Comparison of ENCODE assay signal across 8 cellular contexts in genomic region chr6:22737331-22737730, GRCh38.
A peak's percentile ranks its signal among the peaks of the same experiment; 100 is the strongest.
DNase-seq lines count a peak whose midpoint lies in the region; ATAC-seq and TF ChIP-seq lines count a peak whose summit lies in the region.

No MANE protein-coding gene starts in this region.

- H3K4me3 Mint-ChIP-seq in Caco-2 (ENCODE audit: unreplicated experiment) = no peak overlapping the region
- H3K4me3 Mint-ChIP-seq in activated naive CD8-positive, alpha-beta T cell treated with anti-CD3 and anti-CD28 coated beads for 36 hours = no peak overlapping the region

- H3K27ac Mint-ChIP-seq in Caco-2 (ENCODE audit: unreplicated experiment) = no peak overlapping the region
- no peak overlapping the region for H3K27ac Mint-ChIP-seq in activated naive CD8-positive, alpha-beta T cell treated with anti-CD3 and anti-CD28 coated beads for 36 hours

- no peaks in the 10 kb centered on the region for H3K79me2 ChIP-seq in KMS-11 (ENCODE audit: insufficient read depth, low read depth)

- H2AFZ ChIP-seq in KMS-11 (ENCODE audit: low read depth) = no peak overlapping the region

- no peak overlapping the region for H3K4me3 ChIP-seq in Caco-2 (ENCODE audit: low read depth, low read length)
- H3K4me3 ChIP-seq in KMS-11 (IDR thresholded peaks at IDR 0.05; ENCODE audit: insufficient read depth, low read depth, low read length) = no peak overlapping the region
- H3K4me3 ChIP-seq in lower lobe of right lung = no peak overlapping the region

- no peak overlapping the region for H3K4me2 ChIP-seq in KMS-11

- H3K9ac ChIP-seq in KMS-11 = no peak overlapping the region

- no TSS peak for BruUV-seq in Caco-2 (replicated peaks; lab: Mats Ljungman, UMichigan)

- H3K27ac ChIP-seq in KMS-11 = no peak overlapping the region
- H3K27ac ChIP-seq in caudate nucleus (ENCODE audit: low read depth, low read length) = no peak overlapping the region
- no peak overlapping the region for H3K27ac ChIP-seq in lower lobe of right lung

- H3K36me3 ChIP-seq in Caco-2 (ENCODE audit: control insufficient read depth, insufficient read depth, low read length) (no peaks in the 10 kb centered on the region), KMS-11 (ENCODE audit: insufficient read depth) (no peaks in the 10 kb centered on the region), lower lobe of right lung (no peaks in the 10 kb centered on the region)

- DNase-seq in Caco-2 (peak; percentile 31 to 37), caudate nucleus (lab: John Stamatoyannopoulos, UW) (peak in 53 of 61 donors; percentile 0 to 75 (median 41)), lower lobe of right lung (no peak), NCI-H1694 (lab: John Stamatoyannopoulos, UW) (no peak)
- DNase-seq in activated naive CD8-positive, alpha-beta T cell treated with anti-CD3 and anti-CD28 coated beads for 36 hours = no peak
- DNase-seq in effector CD4-positive, alpha-beta T cell = no peak

- POLR2A ChIA-PET in Caco-2 (lab: Charles Lee) = interaction anchor here (0.6 kb wide), 1 partner anchor 51 kb away, joined by 3 read pairs; no protein-coding TSS in a partner anchor

- H3K36me3 Mint-ChIP-seq in Caco-2 (ENCODE audit: insufficient read depth, unreplicated experiment) = no peaks in the 10 kb centered on the region
- no peaks in the 10 kb centered on the region for H3K36me3 Mint-ChIP-seq in activated naive CD8-positive, alpha-beta T cell treated with anti-CD3 and anti-CD28 coated beads for 36 hours

- no peaks in the 10 kb centered on the region for H3K9me3 ChIP-seq in Caco-2
- H3K9me3 ChIP-seq in lower lobe of right lung = no peaks in the 10 kb centered on the region

- intact Hi-C loops in Caco-2 (cut with micrococcal nuclease; ENCODE audit: unreplicated experiment) (loop anchor here (1.0 kb wide), 1 partner anchor 1148 kb away; no protein-coding TSS in a partner anchor), lower lobe of right lung (cut with DNase I) (no loop called here)

- H3K27me3 ChIP-seq in Caco-2 (replicated peaks; ENCODE audit: control insufficient read depth, insufficient read depth, low read length) (no peaks in the 10 kb centered on the region), KMS-11 (ENCODE audit: insufficient read depth, low read depth) (no peaks in the 10 kb centered on the region), lower lobe of right lung (ENCODE audit: low read depth) (no peaks in the 10 kb centered on the region)

- CTCF ChIA-PET in Caco-2 (lab: Charles Lee) = interaction anchor here (1.0 kb wide), 1 partner anchor 13 kb away, joined by 3 read pairs; no protein-coding TSS in a partner anchor

- no peaks in the 10 kb centered on the region for H3K27me3 Mint-ChIP-seq in Caco-2 (ENCODE audit: insufficient read depth, unreplicated experiment)
- no peaks in the 10 kb centered on the region for H3K27me3 Mint-ChIP-seq in activated naive CD8-positive, alpha-beta T cell treated with anti-CD3 and anti-CD28 coated beads for 36 hours

- ATAC-seq in lower lobe of right lung = peak in 1 of 2 donors; percentile 41
- ATAC-seq in HG02884 (IDR thresholded peaks at IDR 0.05; ENCODE audit: unreplicated experiment) = no peak

- no peaks in the 10 kb centered on the region for H4K20me1 ChIP-seq in KMS-11 (ENCODE audit: insufficient read depth)

- H3K9me3 Mint-ChIP-seq in Caco-2 (ENCODE audit: unreplicated experiment) = peaks cover 19% of the 10 kb centered on the region
- H3K9me3 Mint-ChIP-seq in activated naive CD8-positive, alpha-beta T cell treated with anti-CD3 and anti-CD28 coated beads for 36 hours = no peaks in the 10 kb centered on the region

- no peaks in the 10 kb centered on the region for H3K4me1 Mint-ChIP-seq in Caco-2 (ENCODE audit: low read depth, unreplicated experiment)
- no peaks in the 10 kb centered on the region for H3K4me1 Mint-ChIP-seq in activated naive CD8-positive, alpha-beta T cell treated with anti-CD3 and anti-CD28 coated beads for 36 hours

- TF ChIP-seq CTCF in Caco-2 (IDR thresholded peaks at IDR 0.05; ENCODE audit: insufficient read depth in 1 of 2, low read depth in 1 of 2, low read length in 1 of 2, severe bottlenecking in 1 of 2, unreplicated experiment in 1 of 2) (peak; percentile 24 to 45), KMS-11 (conservative IDR thresholded peaks at IDR 0.05; ENCODE audit: low read depth, low read length) (peak; percentile 39; the same call in 1 of the 2 replicates), lower lobe of right lung (IDR thresholded peaks at IDR 0.05) (peak; percentile 44)

- H3K4me1 ChIP-seq in Caco-2 (no peaks in the 10 kb centered on the region), KMS-11 (ENCODE audit: low read depth, poor library complexity, severe bottlenecking) (no peaks in the 10 kb centered on the region), lower lobe of right lung (no peaks in the 10 kb centered on the region)

Comparison
In these comparisons a context has a peak if more than half of its experiments do, and no peak if none do; other contexts are left out.
1. DNase-seq: peak in Caco-2 (2 of 2) and caudate nucleus (53 of 61); none in lower lobe of right lung (single experiment), activated naive CD8-positive, alpha-beta T cell treated with anti-CD3 and anti-CD28 coated beads for 36 hours (single experiment), effector CD4-positive, alpha-beta T cell (single experiment) and NCI-H1694 (single experiment).
2. Peak in every context shown above with its lines, with median percentiles within 50 percentile points of each other: CTCF ChIP-seq.